8 cellular contexts compared by ENCODE assay signal in genomic region chr11:126419801-126420729, GRCh38.
DNase-seq lines count a peak whose midpoint lies in the region; ATAC-seq and TF ChIP-seq lines count a peak whose summit lies in the region.

No MANE protein-coding gene starts in this region.

- ATAC-seq in GM18861 (IDR thresholded peaks at IDR 0.05; ENCODE audit: unreplicated experiment), result peak; percentile 90
- ATAC-seq in HG02884 (IDR thresholded peaks at IDR 0.05; ENCODE audit: unreplicated experiment), result peak; percentile 78
- no peak for ATAC-seq in SK-N-SH treated with all-trans-retinoic acid at 6 μM for 48 hours

- H3K14ac ChIP-seq in mesenchymal stem cell (ENCODE audit: low read length in 2 of 2), result no peak overlapping the region

- H3K27ac ChIP-seq in mesenchymal stem cell (ENCODE audit: low read length, poor library complexity, severe bottlenecking), result no peak overlapping the region
- H3K27ac ChIP-seq in neural progenitor cell, result no peak overlapping the region

- H3K4me3 ChIP-seq in mesenchymal stem cell (ENCODE audit: insufficient read depth in 1 of 2, low read depth in 1 of 2, low read length in 2 of 2), result no peak overlapping the region
- H3K4me3 ChIP-seq in neural progenitor cell, result no peak overlapping the region

- H2BK12ac ChIP-seq in mesenchymal stem cell (ENCODE audit: low read length in 2 of 2), result no peak overlapping the region

- H3K4ac ChIP-seq in mesenchymal stem cell (ENCODE audit: low read depth in 1 of 2, low read length in 2 of 2), result no peak overlapping the region

- no peak overlapping the region for H4K91ac ChIP-seq in mesenchymal stem cell (ENCODE audit: low read length)

- H3K23ac ChIP-seq in mesenchymal stem cell (ENCODE audit: low read length in 2 of 2), result no peak overlapping the region

- H3K27ac Mint-ChIP-seq in activated naive CD4-positive, alpha-beta T cell treated with anti-CD3 and anti-CD28 coated beads, Interleukin-2, amount 10 ng/mL, durations not matched to agents 7 days and 5 days, result no peak overlapping the region
- H3K27ac Mint-ChIP-seq in neural progenitor cell, result no peak overlapping the region

- DNase-seq in RPMI7951 (ENCODE audit: low read depth) (peak; percentile 60), mesenchymal stem cell (peak; percentile 36), neural progenitor cell (ENCODE audit: low spot score) (no peak), NCI-H2081 treated with DMSO at 0.1 percent for 48 hours (lab: John Stamatoyannopoulos, UW) (no peak)
- DNase-seq in activated naive CD4-positive, alpha-beta T cell treated with anti-CD3 and anti-CD28 coated beads, Interleukin-2, amount 10 ng/mL, durations not matched to agents 7 days and 5 days, result no peak

- H2BK120ac ChIP-seq in mesenchymal stem cell (ENCODE audit: low read depth, low read length), result no peak overlapping the region

- H4K20me1 ChIP-seq in neural progenitor cell (ENCODE audit: low read depth), result no peaks in the 10 kb centered on the region

- H3K9ac ChIP-seq in mesenchymal stem cell (ENCODE audit: low read length) (no peak overlapping the region), neural progenitor cell (no peak overlapping the region)

- WGBS in mesenchymal stem cell, result 82% methylated on average over 11 of the region's 11 CpGs

- H3K18ac ChIP-seq in mesenchymal stem cell (ENCODE audit: low read depth in 1 of 2, low read length in 2 of 2), result no peak overlapping the region

- H4K8ac ChIP-seq in mesenchymal stem cell (ENCODE audit: low read length), result no peak overlapping the region

- peaks cover 7% of the 10 kb centered on the region for H3F3A ChIP-seq in neural progenitor cell (ENCODE audit: low read depth)

- no peaks in the 10 kb centered on the region for H3K9me3 Mint-ChIP-seq in activated naive CD4-positive, alpha-beta T cell treated with anti-CD3 and anti-CD28 coated beads, Interleukin-2, amount 10 ng/mL, durations not matched to agents 7 days and 5 days
- no peaks in the 10 kb centered on the region for H3K9me3 Mint-ChIP-seq in neural progenitor cell

- no peak overlapping the region for H2AK5ac ChIP-seq in mesenchymal stem cell (ENCODE audit: low read length, severe bottlenecking)

- H3K4me3 Mint-ChIP-seq in activated naive CD4-positive, alpha-beta T cell treated with anti-CD3 and anti-CD28 coated beads, Interleukin-2, amount 10 ng/mL, durations not matched to agents 7 days and 5 days, result no peak overlapping the region
- H3K4me3 Mint-ChIP-seq in neural progenitor cell, result no peak overlapping the region

- no peak overlapping the region for H2AFZ ChIP-seq in mesenchymal stem cell (ENCODE audit: low read depth, low read length)
- H2AFZ ChIP-seq in neural progenitor cell (replicated peaks), result no peak overlapping the region

- no peaks in the 10 kb centered on the region for H3K36me3 Mint-ChIP-seq in activated naive CD4-positive, alpha-beta T cell treated with anti-CD3 and anti-CD28 coated beads, Interleukin-2, amount 10 ng/mL, durations not matched to agents 7 days and 5 days
- peaks cover 5% of the 10 kb centered on the region for H3K36me3 Mint-ChIP-seq in neural progenitor cell

- H3K27me3 ChIP-seq in mesenchymal stem cell (ENCODE audit: control insufficient read depth in 1 of 2, insufficient read depth in 1 of 2, low read length in 2 of 2), result no peaks in the 10 kb centered on the region
- H3K27me3 ChIP-seq in neural progenitor cell, result peaks cover 9% of the 10 kb centered on the region

- peaks cover 15% of the 10 kb centered on the region for H3K4me1 Mint-ChIP-seq in activated naive CD4-positive, alpha-beta T cell treated with anti-CD3 and anti-CD28 coated beads, Interleukin-2, amount 10 ng/mL, durations not matched to agents 7 days and 5 days
- H3K4me1 Mint-ChIP-seq in neural progenitor cell, result peaks cover 2% of the 10 kb centered on the region

- H3K4me2 ChIP-seq in mesenchymal stem cell (ENCODE audit: low read length, poor library complexity, severe bottlenecking) (no peak overlapping the region), neural progenitor cell (no peak overlapping the region)

- TF ChIP-seq CTCF in neural progenitor cell (IDR thresholded peaks at IDR 0.05), result no peak

- H3K79me1 ChIP-seq in mesenchymal stem cell (replicated peaks; ENCODE audit: low read length, poor library complexity, severe bottlenecking), result no peaks in the 10 kb centered on the region

- no peak overlapping the region for H2BK15ac ChIP-seq in mesenchymal stem cell (ENCODE audit: low read depth, poor library complexity, severe bottlenecking)

- H3K79me2 ChIP-seq in neural progenitor cell (ENCODE audit: low read depth), result no peaks in the 10 kb centered on the region

- H3K4me1 ChIP-seq in mesenchymal stem cell (ENCODE audit: control insufficient read depth, insufficient read depth, low read depth, low read length) (no peaks in the 10 kb centered on the region), neural progenitor cell (peaks cover 4% of the 10 kb centered on the region)

- peaks cover 0 to 36% of the 10 kb centered on the region in 2 experiments for H3K36me3 ChIP-seq in mesenchymal stem cell (ENCODE audit: control insufficient read depth in 1 of 2, insufficient read depth in 2 of 2, low read depth in 1 of 2, low read length in 2 of 2)
- no peaks in the 10 kb centered on the region for H3K36me3 ChIP-seq in neural progenitor cell

- H3K9me3 ChIP-seq in mesenchymal stem cell (ENCODE audit: control insufficient read depth, low read length) (no peaks in the 10 kb centered on the region), neural progenitor cell (ENCODE audit: low read depth) (no peaks in the 10 kb centered on the region)

- CTCF ChIA-PET in activated naive CD4-positive, alpha-beta T cell treated with anti-CD3 and anti-CD28 coated beads, Interleukin-2, amount 10 ng/mL, durations not matched to agents 7 days and 5 days (lab: Charles Lee), result interaction anchor here (0.6 to 2.4 kb wide), 2 partner anchors 61 to 1737 kb away, joined by 3 to 5 read pairs; no protein-coding TSS in a partner anchor

- no peak overlapping the region for H2BK5ac ChIP-seq in mesenchymal stem cell (ENCODE audit: low read depth, low read length, poor library complexity, severe bottlenecking)

- H3K27me3 Mint-ChIP-seq in activated naive CD4-positive, alpha-beta T cell treated with anti-CD3 and anti-CD28 coated beads, Interleukin-2, amount 10 ng/mL, durations not matched to agents 7 days and 5 days, result peaks cover 43% of the 10 kb centered on the region
- H3K27me3 Mint-ChIP-seq in neural progenitor cell (ENCODE audit: insufficient read depth, low read depth), result peaks cover 4% of the 10 kb centered on the region

TF ChIP-seq in SK-N-SH treated with all-trans-retinoic acid at 6 μM for 48 hours, 23 proteins besides CTCF, POLR2A, EP300 and RAD21 (continues in another document):
- TF ChIP-seq SNAI2 (CRISPR knock-in tag; IDR thresholded peaks at IDR 0.05) (no peak), ZNF70 (CRISPR knock-in tag; IDR thresholded peaks at IDR 0.05) (no peak), ISL1 (CRISPR knock-in tag; IDR thresholded peaks at IDR 0.05) (no peak), PATZ1 (CRISPR knock-in tag; IDR thresholded peaks at IDR 0.05; ENCODE audit: borderline replicate concordance) (no peak), TCF4 (CRISPR knock-in tag; IDR thresholded peaks at IDR 0.05; ENCODE audit: borderline replicate concordance) (no peak), ESRRG (CRISPR knock-in tag; IDR thresholded peaks at IDR 0.05) (no peak), ARNTL (CRISPR knock-in tag; IDR thresholded peaks at IDR 0.05; ENCODE audit: borderline replicate concordance, low read depth) (no peak), GLIS3 (CRISPR knock-in tag; IDR thresholded peaks at IDR 0.05) (no peak), TOX (CRISPR knock-in tag; IDR thresholded peaks at IDR 0.05; ENCODE audit: borderline replicate concordance) (no peak), ZNF8 (CRISPR knock-in tag; IDR thresholded peaks at IDR 0.05) (no peak), CSRNP3 (CRISPR knock-in tag; IDR thresholded peaks at IDR 0.05) (no peak)

Comparison
In these comparisons a context has a peak if more than half of its experiments do, and no peak if none do; other contexts are left out.
1. DNase-seq: peak in RPMI7951 (single experiment) and mesenchymal stem cell (single experiment); none in activated naive CD4-positive, alpha-beta T cell treated with anti-CD3 and anti-CD28 coated beads, Interleukin-2, amount 10 ng/mL, durations not matched to agents 7 days and 5 days (single experiment), neural progenitor cell (single experiment) and NCI-H2081 treated with DMSO at 0.1 percent for 48 hours (single experiment).